Comparison of ENCODE assay signal across 1 cellular context in the genomic region with DNA sequence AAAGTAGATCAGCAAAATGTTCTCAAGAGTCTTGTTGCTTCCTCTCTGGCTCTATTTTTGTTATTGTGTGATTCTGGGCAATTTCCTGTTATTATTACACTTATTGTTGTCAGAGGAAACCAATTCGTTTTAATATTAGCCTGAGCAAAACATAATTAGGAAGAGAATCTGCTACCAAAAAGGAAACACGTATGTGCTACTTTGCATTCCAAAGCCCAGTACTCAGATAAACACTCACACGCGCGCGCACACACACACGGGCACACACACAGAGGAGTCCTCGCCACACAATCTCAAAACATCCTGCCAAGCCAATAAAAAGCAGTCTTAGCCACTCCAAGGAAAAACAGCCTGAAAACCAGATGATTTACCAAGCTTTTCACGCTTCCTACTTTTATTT.
TF ChIP-seq lines count a peak whose summit lies in the region.

No MANE protein-coding gene starts in this region.

TF ChIP-seq in GM23338, 12 proteins besides CTCF, POLR2A, EP300 and RAD21 (continued from another document):
- TF ChIP-seq, protein P1, sequence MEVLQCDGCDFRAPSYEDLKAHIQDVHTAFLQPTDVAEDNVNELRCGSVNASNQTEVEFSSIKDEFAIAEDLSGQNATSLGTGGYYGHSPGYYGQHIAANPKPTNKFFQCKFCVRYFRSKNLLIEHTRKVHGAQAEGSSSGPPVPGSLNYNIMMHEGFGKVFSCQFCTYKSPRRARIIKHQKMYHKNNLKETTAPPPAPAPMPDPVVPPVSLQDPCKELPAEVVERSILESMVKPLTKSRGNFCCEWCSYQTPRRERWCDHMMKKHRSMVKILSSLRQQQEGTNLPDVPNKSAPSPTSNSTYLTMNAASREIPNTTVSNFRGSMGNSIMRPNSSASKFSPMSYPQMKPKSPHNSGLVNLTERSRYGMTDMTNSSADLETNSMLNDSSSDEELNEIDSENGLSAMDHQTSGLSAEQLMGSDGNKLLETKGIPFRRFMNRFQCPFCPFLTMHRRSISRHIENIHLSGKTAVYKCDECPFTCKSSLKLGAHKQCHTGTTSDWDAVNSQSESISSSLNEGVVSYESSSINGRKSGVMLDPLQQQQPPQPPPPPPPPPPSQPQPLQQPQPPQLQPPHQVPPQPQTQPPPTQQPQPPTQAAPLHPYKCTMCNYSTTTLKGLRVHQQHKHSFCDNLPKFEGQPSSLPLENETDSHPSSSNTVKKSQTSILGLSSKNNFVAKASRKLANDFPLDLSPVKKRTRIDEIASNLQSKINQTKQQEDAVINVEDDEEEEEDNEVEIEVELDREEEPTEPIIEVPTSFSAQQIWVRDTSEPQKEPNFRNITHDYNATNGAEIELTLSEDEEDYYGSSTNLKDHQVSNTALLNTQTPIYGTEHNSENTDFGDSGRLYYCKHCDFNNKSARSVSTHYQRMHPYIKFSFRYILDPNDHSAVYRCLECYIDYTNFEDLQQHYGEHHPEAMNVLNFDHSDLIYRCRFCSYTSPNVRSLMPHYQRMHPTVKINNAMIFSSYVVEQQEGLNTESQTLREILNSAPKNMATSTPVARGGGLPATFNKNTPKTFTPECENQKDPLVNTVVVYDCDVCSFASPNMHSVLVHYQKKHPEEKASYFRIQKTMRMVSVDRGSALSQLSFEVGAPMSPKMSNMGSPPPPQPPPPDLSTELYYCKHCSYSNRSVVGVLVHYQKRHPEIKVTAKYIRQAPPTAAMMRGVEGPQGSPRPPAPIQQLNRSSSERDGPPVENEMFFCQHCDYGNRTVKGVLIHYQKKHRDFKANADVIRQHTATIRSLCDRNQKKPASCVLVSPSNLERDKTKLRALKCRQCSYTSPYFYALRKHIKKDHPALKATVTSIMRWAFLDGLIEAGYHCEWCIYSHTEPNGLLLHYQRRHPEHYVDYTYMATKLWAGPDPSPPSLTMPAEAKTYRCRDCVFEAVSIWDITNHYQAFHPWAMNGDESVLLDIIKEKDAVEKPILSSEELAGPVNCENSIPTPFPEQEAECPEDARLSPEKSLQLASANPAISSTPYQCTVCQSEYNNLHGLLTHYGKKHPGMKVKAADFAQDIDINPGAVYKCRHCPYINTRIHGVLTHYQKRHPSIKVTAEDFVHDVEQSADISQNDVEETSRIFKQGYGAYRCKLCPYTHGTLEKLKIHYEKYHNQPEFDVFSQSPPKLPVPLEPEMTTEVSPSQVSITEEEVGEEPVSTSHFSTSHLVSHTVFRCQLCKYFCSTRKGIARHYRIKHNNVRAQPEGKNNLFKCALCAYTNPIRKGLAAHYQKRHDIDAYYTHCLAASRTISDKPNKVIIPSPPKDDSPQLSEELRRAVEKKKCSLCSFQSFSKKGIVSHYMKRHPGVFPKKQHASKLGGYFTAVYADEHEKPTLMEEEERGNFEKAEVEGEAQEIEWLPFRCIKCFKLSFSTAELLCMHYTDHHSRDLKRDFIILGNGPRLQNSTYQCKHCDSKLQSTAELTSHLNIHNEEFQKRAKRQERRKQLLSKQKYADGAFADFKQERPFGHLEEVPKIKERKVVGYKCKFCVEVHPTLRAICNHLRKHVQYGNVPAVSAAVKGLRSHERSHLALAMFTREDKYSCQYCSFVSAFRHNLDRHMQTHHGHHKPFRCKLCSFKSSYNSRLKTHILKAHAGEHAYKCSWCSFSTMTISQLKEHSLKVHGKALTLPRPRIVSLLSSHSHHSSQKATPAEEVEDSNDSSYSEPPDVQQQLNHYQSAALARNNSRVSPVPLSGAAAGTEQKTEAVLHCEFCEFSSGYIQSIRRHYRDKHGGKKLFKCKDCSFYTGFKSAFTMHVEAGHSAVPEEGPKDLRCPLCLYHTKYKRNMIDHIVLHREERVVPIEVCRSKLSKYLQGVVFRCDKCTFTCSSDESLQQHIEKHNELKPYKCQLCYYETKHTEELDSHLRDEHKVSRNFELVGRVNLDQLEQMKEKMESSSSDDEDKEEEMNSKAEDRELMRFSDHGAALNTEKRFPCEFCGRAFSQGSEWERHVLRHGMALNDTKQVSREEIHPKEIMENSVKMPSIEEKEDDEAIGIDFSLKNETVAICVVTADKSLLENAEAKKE (CRISPR knock-in tag; IDR thresholded peaks at IDR 0.05): no peak
- no peak for TF ChIP-seq STAT1 (IDR thresholded peaks at IDR 0.05; ENCODE audit: unreplicated experiment)
TF ChIP-seq in GM23338: peak in this region for 0.
